8 cellular contexts compared by ENCODE assay signal in genomic region chr1:157490337-157491165, GRCh38.
DNase-seq lines count a peak whose midpoint lies in the region; ATAC-seq and TF ChIP-seq lines count a peak whose summit lies in the region.

No MANE protein-coding gene starts in this region.

- ATAC-seq in activated CD8-positive, alpha-beta T cell treated with anti-CD3 and anti-CD28 coated beads, Interleukin-2, amount 10 ng/mL, durations not matched to agents 7 days and 5 days, result peak; percentile 44
- ATAC-seq in HG03457 (IDR thresholded peaks at IDR 0.05; ENCODE audit: unreplicated experiment), result no peak

- H3K27me3 Mint-ChIP-seq in activated CD8-positive, alpha-beta T cell treated with anti-CD3 and anti-CD28 coated beads, Interleukin-2, amount 10 ng/mL, durations not matched to agents 7 days and 5 days (ENCODE audit: low read depth), result peaks cover 22% of the 10 kb centered on the region
- peaks cover 11% of the 10 kb centered on the region for H3K27me3 Mint-ChIP-seq in type B pancreatic cell

- no peak overlapping the region for H3K4me3 Mint-ChIP-seq in activated CD8-positive, alpha-beta T cell treated with anti-CD3 and anti-CD28 coated beads, Interleukin-2, amount 10 ng/mL, durations not matched to agents 7 days and 5 days
- H3K4me3 Mint-ChIP-seq in type B pancreatic cell, result no peak overlapping the region

- CTCF ChIA-PET in activated CD8-positive, alpha-beta T cell treated with anti-CD3 and anti-CD28 coated beads, Interleukin-2, amount 10 ng/mL, durations not matched to agents 7 days and 5 days (lab: Charles Lee), result interaction anchor here (1.2 to 7.9 kb wide), 4 partner anchors 110 to 127 kb away, joined by 3 to 41 read pairs (median 4); no protein-coding TSS in a partner anchor

- no peaks in the 10 kb centered on the region for H3K36me3 ChIP-seq in H7 (replicated peaks; ENCODE audit: control insufficient read depth, insufficient read depth, low read length)
- no peaks in the 10 kb centered on the region for H3K36me3 ChIP-seq in neural cell (ENCODE audit: insufficient read depth, low read length)

- H3K9me3 ChIP-seq in neural cell (ENCODE audit: low read length), result no peaks in the 10 kb centered on the region

- POLR2A ChIA-PET in activated CD8-positive, alpha-beta T cell treated with anti-CD3 and anti-CD28 coated beads, Interleukin-2, amount 10 ng/mL, durations not matched to agents 7 days and 5 days (lab: Charles Lee), result no interaction called here

- H3K9me2 ChIP-seq in neural cell (ENCODE audit: insufficient read depth, low read length), result no peaks in the 10 kb centered on the region

- no peaks in the 10 kb centered on the region for H3K79me2 ChIP-seq in neural cell (replicated peaks; ENCODE audit: insufficient read depth, low read length)

- H2AFZ ChIP-seq in neural cell (ENCODE audit: low read depth, low read length), result no peak overlapping the region

- H3K9me3 Mint-ChIP-seq in activated CD8-positive, alpha-beta T cell treated with anti-CD3 and anti-CD28 coated beads, Interleukin-2, amount 10 ng/mL, durations not matched to agents 7 days and 5 days (ENCODE audit: insufficient read depth), result no peaks in the 10 kb centered on the region
- no peaks in the 10 kb centered on the region for H3K9me3 Mint-ChIP-seq in type B pancreatic cell

- H3K9ac ChIP-seq in neural cell (ENCODE audit: low read length), result no peak overlapping the region

- no peaks in the 10 kb centered on the region for H3K36me3 Mint-ChIP-seq in activated CD8-positive, alpha-beta T cell treated with anti-CD3 and anti-CD28 coated beads, Interleukin-2, amount 10 ng/mL, durations not matched to agents 7 days and 5 days (ENCODE audit: low read depth)
- no peaks in the 10 kb centered on the region for H3K36me3 Mint-ChIP-seq in type B pancreatic cell

- H3K27me3 ChIP-seq in H7 (ENCODE audit: control insufficient read depth, insufficient read depth, low read length) (no peaks in the 10 kb centered on the region), neural cell (ENCODE audit: insufficient read depth, low read depth, low read length) (no peaks in the 10 kb centered on the region)

- TF ChIP-seq CTCF in neural cell (IDR thresholded peaks at IDR 0.05; ENCODE audit: poor library complexity, severe bottlenecking), result peak; percentile 48
- peak; percentile 78 for TF ChIP-seq CTCF in type B pancreatic cell (conservative IDR thresholded peaks at IDR 0.05)

- TF ChIP-seq RAD21 in neural cell (conservative IDR thresholded peaks at IDR 0.05), result peak; percentile 36

- TF ChIP-seq EP300 in neural cell (conservative IDR thresholded peaks at IDR 0.05; ENCODE audit: poor library complexity, severe bottlenecking), result no peak

- H3K27ac Mint-ChIP-seq in activated CD8-positive, alpha-beta T cell treated with anti-CD3 and anti-CD28 coated beads, Interleukin-2, amount 10 ng/mL, durations not matched to agents 7 days and 5 days, result no peak overlapping the region
- H3K27ac Mint-ChIP-seq in type B pancreatic cell, result no peak overlapping the region

- no peaks in the 10 kb centered on the region for H3F3A ChIP-seq in neural cell (ENCODE audit: insufficient read depth, low read length, poor library complexity, severe bottlenecking)

- no peaks in the 10 kb centered on the region for H4K20me1 ChIP-seq in neural cell (ENCODE audit: insufficient read depth)

- H3K4me2 ChIP-seq in neural cell (ENCODE audit: low read length), result no peak overlapping the region

- H3K4me3 ChIP-seq in H7 (ENCODE audit: insufficient read depth, low read depth, low read length) (no peak overlapping the region), neural cell (ENCODE audit: low read length) (no peak overlapping the region)

- DNase-seq in Ammon's horn (ENCODE audit: low spot score) (peak; percentile 21), H7 (peak; percentile 68), NCI-H69 (lab: John Stamatoyannopoulos, UW) (peak; percentile 56), fibroblast of gingiva (ENCODE audit: low read depth) (peak; percentile 7), type B pancreatic cell (ENCODE audit: extremely low spot score, unreplicated experiment) (peak; percentile 84)
- DNase-seq in activated CD8-positive, alpha-beta T cell treated with anti-CD3 and anti-CD28 coated beads, Interleukin-2, amount 10 ng/mL, durations not matched to agents 7 days and 5 days, result peak; percentile 77

- H3K27ac ChIP-seq in neural cell (ENCODE audit: low read length), result no peak overlapping the region

- H3K4me1 Mint-ChIP-seq in activated CD8-positive, alpha-beta T cell treated with anti-CD3 and anti-CD28 coated beads, Interleukin-2, amount 10 ng/mL, durations not matched to agents 7 days and 5 days (ENCODE audit: low read depth), result peaks cover 15% of the 10 kb centered on the region
- no peaks in the 10 kb centered on the region for H3K4me1 Mint-ChIP-seq in type B pancreatic cell (ENCODE audit: unreplicated experiment)

TF ChIP-seq in neural cell, 6 proteins besides CTCF, POLR2A, EP300 and RAD21:
- TF ChIP-seq MXI1 (conservative IDR thresholded peaks at IDR 0.05; ENCODE audit: poor library complexity, severe bottlenecking), result no peak
- no peak for TF ChIP-seq TAF1 (IDR thresholded peaks at IDR 0.05; ENCODE audit: low read depth)
- TF ChIP-seq EZH2 (IDR thresholded peaks at IDR 0.05; ENCODE audit: borderline replicate concordance, insufficient read depth, low read length, poor library complexity, severe bottlenecking), result no peak
- TF ChIP-seq SMC3 (conservative IDR thresholded peaks at IDR 0.05; ENCODE audit: poor library complexity), result peak; percentile 43
- TF ChIP-seq, protein P1, sequence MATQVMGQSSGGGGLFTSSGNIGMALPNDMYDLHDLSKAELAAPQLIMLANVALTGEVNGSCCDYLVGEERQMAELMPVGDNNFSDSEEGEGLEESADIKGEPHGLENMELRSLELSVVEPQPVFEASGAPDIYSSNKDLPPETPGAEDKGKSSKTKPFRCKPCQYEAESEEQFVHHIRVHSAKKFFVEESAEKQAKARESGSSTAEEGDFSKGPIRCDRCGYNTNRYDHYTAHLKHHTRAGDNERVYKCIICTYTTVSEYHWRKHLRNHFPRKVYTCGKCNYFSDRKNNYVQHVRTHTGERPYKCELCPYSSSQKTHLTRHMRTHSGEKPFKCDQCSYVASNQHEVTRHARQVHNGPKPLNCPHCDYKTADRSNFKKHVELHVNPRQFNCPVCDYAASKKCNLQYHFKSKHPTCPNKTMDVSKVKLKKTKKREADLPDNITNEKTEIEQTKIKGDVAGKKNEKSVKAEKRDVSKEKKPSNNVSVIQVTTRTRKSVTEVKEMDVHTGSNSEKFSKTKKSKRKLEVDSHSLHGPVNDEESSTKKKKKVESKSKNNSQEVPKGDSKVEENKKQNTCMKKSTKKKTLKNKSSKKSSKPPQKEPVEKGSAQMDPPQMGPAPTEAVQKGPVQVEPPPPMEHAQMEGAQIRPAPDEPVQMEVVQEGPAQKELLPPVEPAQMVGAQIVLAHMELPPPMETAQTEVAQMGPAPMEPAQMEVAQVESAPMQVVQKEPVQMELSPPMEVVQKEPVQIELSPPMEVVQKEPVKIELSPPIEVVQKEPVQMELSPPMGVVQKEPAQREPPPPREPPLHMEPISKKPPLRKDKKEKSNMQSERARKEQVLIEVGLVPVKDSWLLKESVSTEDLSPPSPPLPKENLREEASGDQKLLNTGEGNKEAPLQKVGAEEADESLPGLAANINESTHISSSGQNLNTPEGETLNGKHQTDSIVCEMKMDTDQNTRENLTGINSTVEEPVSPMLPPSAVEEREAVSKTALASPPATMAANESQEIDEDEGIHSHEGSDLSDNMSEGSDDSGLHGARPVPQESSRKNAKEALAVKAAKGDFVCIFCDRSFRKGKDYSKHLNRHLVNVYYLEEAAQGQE (IDR thresholded peaks at IDR 0.05; ENCODE audit: borderline replicate concordance), result no peak
- no peak for TF ChIP-seq POLR2AphosphoS5 (IDR thresholded peaks at IDR 0.05)

Comparison
In these comparisons a context has a peak if more than half of its experiments do, and no peak if none do; other contexts are left out.
1. DNase-seq: peak in every context shown above with its lines; median percentile 84 in type B pancreatic cell; 77 in activated CD8-positive, alpha-beta T cell treated with anti-CD3 and anti-CD28 coated beads, Interleukin-2, amount 10 ng/mL, durations not matched to agents 7 days and 5 days; 68 in H7; 56 in NCI-H69; 21 in Ammon's horn; 7 in fibroblast of gingiva.